22 cellular contexts compared by ENCODE assay signal in the genomic region with DNA sequence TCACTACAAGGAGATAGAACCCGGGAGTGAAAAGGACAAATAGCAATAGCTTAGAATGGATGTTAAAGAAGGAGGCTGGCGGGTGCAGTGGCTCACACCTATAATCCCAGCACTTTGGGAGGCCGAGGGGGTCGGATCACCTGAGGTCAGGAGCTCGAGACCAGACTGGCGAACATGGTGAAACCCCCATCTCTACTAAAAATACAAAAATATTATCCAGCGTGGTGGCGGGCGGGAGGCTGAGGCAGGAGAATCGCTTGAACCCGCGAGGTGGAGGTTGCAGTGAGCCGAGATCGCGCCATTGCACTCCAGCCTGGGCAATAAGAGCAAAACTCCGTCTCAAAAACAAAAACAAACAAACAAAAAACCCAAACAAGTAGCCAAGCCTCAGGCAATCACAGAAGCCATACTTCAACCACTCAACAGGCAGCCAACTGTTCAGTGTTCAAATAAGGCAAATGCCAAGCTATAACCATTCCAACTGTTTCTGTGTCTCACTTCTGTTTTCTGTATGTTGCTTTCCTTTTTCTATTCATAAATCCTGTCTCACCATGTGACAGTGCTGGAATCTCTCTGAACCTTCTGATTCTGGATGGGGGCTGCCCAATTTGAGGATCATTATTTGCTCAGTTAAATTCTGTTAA.
"Had no signal": no experiment of that assay in that cellular context is flagged by ENCODE, and none has a peak within 500 bp of the region (broad histone marks: within the 10 kb centered on the region; RNA-seq: fewer than 3 reads in every experiment).

No MANE protein-coding gene starts in this region.

- DNase-seq: activated CD4-positive, alpha-beta memory T cell treated with anti-CD3 and anti-CD28 coated beads, Interleukin-2, amount 10 ng/mL, durations not matched to agents 7 days and 5 days; activated CD4-positive, alpha-beta T cell treated with anti-CD3 and anti-CD28 coated beads, Interleukin-2, amount 10 ng/mL, durations not matched to agents 24 days and 14 days; activated CD8-positive, alpha-beta memory T cell treated with anti-CD3 and anti-CD28 coated beads, Interleukin-2, amount 10 ng/mL, durations not matched to agents 7 days and 5 days; activated T-cell treated with anti-CD3 and anti-CD28 coated beads, Interleukin-2, amount 50 U/mL, for 48 hours; adrenal gland; aorta; body of pancreas; cerebellar nuclear complex; head of caudate nucleus; hippocampal formation; left colon; mammary epithelial cell; right lobe of liver; stimulated activated CD4-positive, alpha-beta T cell treated with anti-CD3 and anti-CD28 coated beads, Interleukin-2, amount 100 ng/mL, for 48 hours; stimulated activated naive CD8-positive, alpha-beta T cell treated with anti-CD3 and anti-CD28 coated beads, Interleukin-15, Interleukin-2, amounts not matched to agents 100 U/mL and 50 U/mL, for 24 hours; substantia nigra; thyroid gland; WERI-Rb-1 had no signal

- H3K4me3 Mint-ChIP-seq: activated CD4-positive, alpha-beta memory T cell treated with anti-CD3 and anti-CD28 coated beads, Interleukin-2, amount 10 ng/mL, durations not matched to agents 7 days and 5 days; activated CD4-positive, alpha-beta T cell treated with anti-CD3 and anti-CD28 coated beads, Interleukin-2, amount 10 ng/mL, durations not matched to agents 24 days and 14 days; activated CD8-positive, alpha-beta memory T cell treated with anti-CD3 and anti-CD28 coated beads, Interleukin-2, amount 10 ng/mL, durations not matched to agents 7 days and 5 days; nephron had no signal

- H3K27me3 Mint-ChIP-seq: activated CD4-positive, alpha-beta memory T cell treated with anti-CD3 and anti-CD28 coated beads, Interleukin-2, amount 10 ng/mL, durations not matched to agents 7 days and 5 days; activated CD4-positive, alpha-beta T cell treated with anti-CD3 and anti-CD28 coated beads, Interleukin-2, amount 10 ng/mL, durations not matched to agents 24 days and 14 days; activated CD8-positive, alpha-beta memory T cell treated with anti-CD3 and anti-CD28 coated beads, Interleukin-2, amount 10 ng/mL, durations not matched to agents 7 days and 5 days had no signal

- H3K27ac Mint-ChIP-seq: activated CD4-positive, alpha-beta memory T cell treated with anti-CD3 and anti-CD28 coated beads, Interleukin-2, amount 10 ng/mL, durations not matched to agents 7 days and 5 days; activated CD4-positive, alpha-beta T cell treated with anti-CD3 and anti-CD28 coated beads, Interleukin-2, amount 10 ng/mL, durations not matched to agents 24 days and 14 days; activated CD8-positive, alpha-beta memory T cell treated with anti-CD3 and anti-CD28 coated beads, Interleukin-2, amount 10 ng/mL, durations not matched to agents 7 days and 5 days; activated naive CD4-positive, alpha-beta T cell treated with anti-CD3 and anti-CD28 coated beads, Interleukin-2, amount 50 U/mL, for 72 hours; activated T-helper 2 cell treated with anti-CD3 and anti-CD28 coated beads, Interferon-gamma antibody, Interleukin-2, Interleukin-4, amounts not matched to agents 10 μg/mL and 5 μg/mL and 100 μg/mL, durations not matched to agents 14 hours and 24 hours and 36 hours; nephron had no signal

- ATAC-seq: activated CD4-positive, CD25-positive, alpha-beta regulatory T cell treated with anti-CD3 and anti-CD28 coated beads, Interleukin-2, amount 50 U/mL, for 24 hours; activated CD8-positive, alpha-beta memory T cell treated with anti-CD3 and anti-CD28 coated beads, Interleukin-2, amount 10 ng/mL, durations not matched to agents 7 days and 5 days; activated naive CD4-positive, alpha-beta T cell treated with anti-CD3 and anti-CD28 coated beads, Interleukin-2, amount 50 U/mL, for 72 hours; body of pancreas; left colon; right lobe of liver; stimulated activated naive CD8-positive, alpha-beta T cell treated with anti-CD3 and anti-CD28 coated beads, Interleukin-15, Interleukin-2, amounts not matched to agents 100 U/mL and 50 U/mL, for 24 hours had no signal

- H3K9me3 Mint-ChIP-seq: activated CD4-positive, alpha-beta memory T cell treated with anti-CD3 and anti-CD28 coated beads, Interleukin-2, amount 10 ng/mL, durations not matched to agents 7 days and 5 days; activated CD4-positive, alpha-beta T cell treated with anti-CD3 and anti-CD28 coated beads, Interleukin-2, amount 10 ng/mL, durations not matched to agents 24 days and 14 days; activated naive CD4-positive, alpha-beta T cell treated with anti-CD3 and anti-CD28 coated beads, Interleukin-2, amount 50 U/mL, for 72 hours; activated T-helper 2 cell treated with anti-CD3 and anti-CD28 coated beads, Interferon-gamma antibody, Interleukin-2, Interleukin-4, amounts not matched to agents 10 μg/mL and 5 μg/mL and 100 μg/mL, durations not matched to agents 14 hours and 24 hours and 36 hours; nephron had no signal
